In genomic region chr4:70705856-70706461, GRCh38 we compare ENCODE assay signal across 8 cellular contexts. TPM values are rescaled to one million over a fixed set of nuclear protein-coding genes. Genes with fewer than 3 reads are reported as not detected.
DNase-seq lines count a peak whose midpoint lies in the region; ATAC-seq and TF ChIP-seq lines count a peak whose summit lies in the region.

No MANE protein-coding gene starts in this region.

- H3K4me1 Mint-ChIP-seq in activated T-cell treated with anti-CD3 and anti-CD28 coated beads, Interleukin-2, amount 50 U/mL, for 72 hours (ENCODE audit: low read depth), result peaks cover 36% of the 10 kb centered on the region

- no peak for ATAC-seq in activated T-cell treated with anti-CD3 and anti-CD28 coated beads, Interleukin-2, amount 50 U/mL, for 72 hours (replicated peaks in 1 of 2)
- peak; percentile 48 for ATAC-seq in SK-N-SH treated with all-trans-retinoic acid at 6 μM for 48 hours

- H3K9me3 Mint-ChIP-seq in activated T-cell treated with anti-CD3 and anti-CD28 coated beads, Interleukin-2, amount 50 U/mL, for 72 hours, result no peaks in the 10 kb centered on the region

- no peak for DNase-seq in activated T-cell treated with anti-CD3 and anti-CD28 coated beads, Interleukin-2, amount 50 U/mL, for 72 hours
- no peak for DNase-seq in activated T-cell treated with anti-CD3 and anti-CD28 coated beads, Interleukin-2, amount 50 U/mL, for 1 hour
- peak; percentile 35 for DNase-seq in foreskin melanocyte
- peak; percentile 52 for DNase-seq in pons (ENCODE audit: low spot score)
- DNase-seq in HuH-7.5 (ENCODE audit: low spot score), result no peak
- no peak for DNase-seq in superior temporal gyrus (ENCODE audit: extremely low spot score)
- DNase-seq in SIG-M5 treated with dmso at 0.1 percent for 504 hours (lab: John Stamatoyannopoulos, UW; ENCODE audit: unreplicated experiment), result no peak

- H3K27me3 Mint-ChIP-seq in activated T-cell treated with anti-CD3 and anti-CD28 coated beads, Interleukin-2, amount 50 U/mL, for 72 hours (ENCODE audit: low read depth), result no peaks in the 10 kb centered on the region

- peaks cover 2 to 6% of the 10 kb centered on the region in 2 donors for H3K36me3 Mint-ChIP-seq in activated T-cell treated with anti-CD3 and anti-CD28 coated beads, Interleukin-2, amount 50 U/mL, for 72 hours (ENCODE audit: insufficient read depth in 2 of 2)

- H3K27ac Mint-ChIP-seq in activated T-cell treated with anti-CD3 and anti-CD28 coated beads, Interleukin-2, amount 50 U/mL, for 72 hours, result peak overlapping the region; percentile 99

- peak overlapping the region; percentile 95 to 100 for H3K4me3 Mint-ChIP-seq in activated T-cell treated with anti-CD3 and anti-CD28 coated beads, Interleukin-2, amount 50 U/mL, for 72 hours

TF ChIP-seq in SK-N-SH treated with all-trans-retinoic acid at 6 μM for 48 hours, 23 proteins besides CTCF, POLR2A, EP300 and RAD21:
- no peak for TF ChIP-seq ZNF565 (CRISPR knock-in tag; conservative IDR thresholded peaks at IDR 0.05; ENCODE audit: low read depth)
- TF ChIP-seq PATZ1 (CRISPR knock-in tag; IDR thresholded peaks at IDR 0.05; ENCODE audit: borderline replicate concordance), result no peak
- TF ChIP-seq ARNTL (CRISPR knock-in tag; IDR thresholded peaks at IDR 0.05; ENCODE audit: borderline replicate concordance, low read depth), result no peak
- no peak for TF ChIP-seq OSR1 (CRISPR knock-in tag; IDR thresholded peaks at IDR 0.05)
- TF ChIP-seq POU6F1 (CRISPR knock-in tag; IDR thresholded peaks at IDR 0.05; ENCODE audit: borderline replicate concordance, low read depth), result no peak
- TF ChIP-seq TSHZ2 (CRISPR knock-in tag; IDR thresholded peaks at IDR 0.05), result no peak
- no peak for TF ChIP-seq CSRNP3 (CRISPR knock-in tag; IDR thresholded peaks at IDR 0.05)
- TF ChIP-seq ZFP3 (CRISPR knock-in tag; IDR thresholded peaks at IDR 0.05), result no peak
- TF ChIP-seq ZC3H10 (CRISPR knock-in tag; IDR thresholded peaks at IDR 0.05), result no peak
- no peak for TF ChIP-seq SNAI2 (CRISPR knock-in tag; IDR thresholded peaks at IDR 0.05)

RNA-seq across cellular contexts. Expression of gene RUFY3, which starts 15.8 kb away (rescaled TPM):
- 10 to 100 TPM; 27.6 to 30.2 TPM for total RNA-seq in activated T-cell treated with anti-CD3 and anti-CD28 coated beads, Interleukin-2, amount 50 U/mL, for 72 hours

RNA-seq across cellular contexts. Expression of gene UTP3, which starts 17.6 kb away (rescaled TPM):
- 10 to 100 TPM; 24.3 to 26.0 TPM for total RNA-seq in activated T-cell treated with anti-CD3 and anti-CD28 coated beads, Interleukin-2, amount 50 U/mL, for 72 hours

RNA-seq across cellular contexts. Expression of gene JCHAIN, which starts 39.7 kb away (rescaled TPM):
- total RNA-seq in activated T-cell treated with anti-CD3 and anti-CD28 coated beads, Interleukin-2, amount 50 U/mL, for 72 hours, result under 1 TPM in 1 of 2 donors, not detected in 1; 0.49 TPM

Comparison
In these comparisons a context has a peak if more than half of its experiments do, and no peak if none do; other contexts are left out.
1. DNase-seq: peak in foreskin melanocyte (single experiment) and pons (single experiment); none in activated T-cell treated with anti-CD3 and anti-CD28 coated beads, Interleukin-2, amount 50 U/mL, for 72 hours (0 of 2), activated T-cell treated with anti-CD3 and anti-CD28 coated beads, Interleukin-2, amount 50 U/mL, for 1 hour (single experiment), HuH-7.5 (single experiment), superior temporal gyrus (single experiment) and SIG-M5 treated with dmso at 0.1 percent for 504 hours (single experiment).